8 cellular contexts compared by ENCODE assay signal in genomic region chr18:49814147-49814499, GRCh38. TPM values are rescaled to one million over a fixed set of nuclear protein-coding genes. Genes with fewer than 3 reads are reported as not detected.
DNase-seq lines count a peak whose midpoint lies in the region; ATAC-seq, FAIRE-seq and TF ChIP-seq lines count a peak whose summit lies in the region.

No MANE protein-coding gene starts in this region.

- ATAC-seq in GM19455 (IDR thresholded peaks at IDR 0.05; ENCODE audit: unreplicated experiment) (peak; percentile 26), SK-N-SH treated with all-trans-retinoic acid at 6 μM for 48 hours (peak; percentile 65)

- TF ChIP-seq CTCF in breast epithelium (IDR thresholded peaks at IDR 0.05) (no peak), kidney (IDR thresholded peaks at IDR 0.05; ENCODE audit: borderline replicate concordance, extremely low read depth, insufficient read depth) (no peak)

- peaks cover 0 to 9% of the 10 kb centered on the region in 2 donors for H3K4me1 ChIP-seq in breast epithelium
- peaks cover 0 to 6% of the 10 kb centered on the region in 2 donors for H3K4me1 ChIP-seq in kidney (ENCODE audit: control insufficient read depth in 1 of 2, insufficient read depth in 1 of 2, low read depth in 1 of 2, low read length in 2 of 2)

- TF ChIP-seq POLR2A in breast epithelium (IDR thresholded peaks at IDR 0.05) = peak; percentile 42

- no peaks in the 10 kb centered on the region for H3K27me3 ChIP-seq in breast epithelium

- intact Hi-C loops in breast epithelium (cut with DNase I; ENCODE audit: low total_unique reads) = no loop called here
- intact Hi-C loops in kidney (cut with DNase I) = no loop called here

- H3K27ac ChIP-seq in breast epithelium (peak overlapping the region; percentile 98), kidney (ENCODE audit: low read depth in 2 of 2, low read length in 2 of 2) (peak overlapping the region; percentile 98 to 99)

- no peaks in the 10 kb centered on the region for H3K9me3 ChIP-seq in breast epithelium
- H3K9me3 ChIP-seq in kidney (ENCODE audit: control insufficient read depth in 1 of 2, low read length in 2 of 2) = peaks cover 0 to under 1% of the 10 kb centered on the region in 2 donors

- H3K36me3 ChIP-seq in breast epithelium = no peaks in the 10 kb centered on the region
- no peaks in the 10 kb centered on the region for H3K36me3 ChIP-seq in kidney (ENCODE audit: control insufficient read depth in 1 of 2, insufficient read depth in 2 of 2, low read length in 2 of 2)

- FAIRE-seq in HTR-8/SVneo (lab: Jason Lieb, UNC) = no peak
- FAIRE-seq in kidney (lab: Jason Lieb, UNC) = no peak

- H3K9ac ChIP-seq in kidney (ENCODE audit: low read length in 2 of 2) = peak overlapping the region; percentile 3 to 81

- DNase-seq in CMK (ENCODE audit: low read depth) (peak; percentile 11), HTR-8/SVneo (ENCODE audit: insufficient read length, low spot score) (peak; percentile 20), breast epithelium (ENCODE audit: low spot score in 2 of 2) (peak; percentile 53 to 61), kidney (no peak), NCI-H2029 (lab: John Stamatoyannopoulos, UW) (no peak)
- DNase-seq in stimulated activated CD4-positive, alpha-beta T cell treated with anti-CD3 and anti-CD28 coated beads, Interleukin-2, amount 100 ng/mL, for 4 hours (ENCODE audit: low read depth) = peak; percentile 39

- H3K4me3 ChIP-seq in breast epithelium (peak overlapping the region; percentile 74 to 86 (median 80)), kidney (ENCODE audit: low read length in 2 of 2) (peak overlapping the region; percentile 57 to 68)

TF ChIP-seq in SK-N-SH treated with all-trans-retinoic acid at 6 μM for 48 hours, 23 proteins besides CTCF, POLR2A, EP300 and RAD21:
- TF ChIP-seq SNAI2 (CRISPR knock-in tag; IDR thresholded peaks at IDR 0.05) (no peak), TOX (CRISPR knock-in tag; IDR thresholded peaks at IDR 0.05; ENCODE audit: borderline replicate concordance) (no peak), ZFP3 (CRISPR knock-in tag; IDR thresholded peaks at IDR 0.05) (no peak), ARNTL (CRISPR knock-in tag; IDR thresholded peaks at IDR 0.05; ENCODE audit: borderline replicate concordance, low read depth) (no peak), PATZ1 (CRISPR knock-in tag; IDR thresholded peaks at IDR 0.05; ENCODE audit: borderline replicate concordance) (no peak), OSR1 (CRISPR knock-in tag; IDR thresholded peaks at IDR 0.05) (no peak), CSDC2 (CRISPR knock-in tag; IDR thresholded peaks at IDR 0.05) (no peak)

RNA-seq across cellular contexts. Expression of gene ACAA2, which starts 0.8 kb away (rescaled TPM):
- total RNA-seq in breast epithelium = 10 to 100 TPM; 67.9 to 99.5 (median 70.5) TPM
- 115 TPM for total RNA-seq in kidney
- 566 TPM for polyA plus RNA-seq in kidney (ENCODE audit: insufficient read depth, low read depth, low replicate concordance)

Comparison
In these comparisons a context has a peak if more than half of its experiments do, and no peak if none do; other contexts are left out.
1. DNase-seq: peak in CMK (single experiment), HTR-8/SVneo (single experiment), breast epithelium (2 of 2) and stimulated activated CD4-positive, alpha-beta T cell treated with anti-CD3 and anti-CD28 coated beads, Interleukin-2, amount 100 ng/mL, for 4 hours (single experiment); none in kidney (single experiment) and NCI-H2029 (single experiment).